ENCODE assay signal across 12 cellular contexts in genomic region chr5:6717247-6717646, GRCh38. TPM values are rescaled to one million over a fixed set of nuclear protein-coding genes. Genes with fewer than 3 reads are reported as not detected.
DNase-seq lines count a peak whose midpoint lies in the region; ATAC-seq, FAIRE-seq and TF ChIP-seq lines count a peak whose summit lies in the region.
"Had no signal": no experiment of that assay in that cellular context is flagged by ENCODE, and none has a peak within 500 bp of the region (broad histone marks: within the 10 kb centered on the region; RNA-seq: fewer than 3 reads in every experiment).

No MANE protein-coding gene starts in this region.

- H2AFZ ChIP-seq in PC-9 (no peak overlapping the region), endothelial cell of umbilical vein (ENCODE audit: low read depth, low read length) (no peak overlapping the region)

- H3K9me3 Mint-ChIP-seq in activated CD4-positive, alpha-beta memory T cell treated with anti-CD3 and anti-CD28 coated beads, Interleukin-2, amount 10 ng/mL, durations not matched to agents 7 days and 5 days, result no peaks in the 10 kb centered on the region
- no peaks in the 10 kb centered on the region for H3K9me3 Mint-ChIP-seq in activated CD4-positive, alpha-beta memory T cell treated with anti-CD3 and anti-CD28 coated beads for 36 hours
- H3K9me3 Mint-ChIP-seq in glutamatergic neuron (ENCODE audit: unreplicated experiment), result peaks cover 5% of the 10 kb centered on the region

- H3K27ac ChIP-seq in PC-9, result no peak overlapping the region
- no peak overlapping the region for H3K27ac ChIP-seq in endothelial cell of umbilical vein (ENCODE audit: insufficient read depth, low read depth, low read length)
- no peak overlapping the region for H3K27ac ChIP-seq in pancreas

- no peaks in the 10 kb centered on the region for H3K9me1 ChIP-seq in endothelial cell of umbilical vein (replicated peaks; ENCODE audit: control insufficient read depth, extremely low read depth, insufficient read depth, low read length)

- H3K36me3 ChIP-seq in PC-9 (ENCODE audit: low read depth) (0 out of 2 replicates have a peak, but pooled peaks cover 6% of the 10 kb centered on the region), endothelial cell of umbilical vein (ENCODE audit: control insufficient read depth in 2 of 2, extremely low read depth in 1 of 2, insufficient read depth in 2 of 2, low read length in 2 of 2) (peaks cover 0 to 2% of the 10 kb centered on the region in 2 experiments), skeletal muscle satellite cell (ENCODE audit: insufficient read depth, low read length) (peaks cover 8% of the 10 kb centered on the region), pancreas (no peaks in the 10 kb centered on the region)

- H3K4me3 ChIP-seq in PC-9 (peak overlapping the region; percentile 84; the same call in 1 of the 2 replicates), endothelial cell of umbilical vein (replicated peaks in 1 of 3; ENCODE audit: insufficient read depth in 1 of 3, low read depth in 1 of 3, low read length in 3 of 3) (no peak overlapping the region), skeletal muscle satellite cell (ENCODE audit: low read length) (peak overlapping the region; percentile 70), pancreas (no peak overlapping the region)

- no peak for TF ChIP-seq CTCF in PC-9 (conservative IDR thresholded peaks at IDR 0.05)
- TF ChIP-seq CTCF in endothelial cell of umbilical vein (IDR thresholded peaks at IDR 0.05; ENCODE audit: extremely low read depth in 1 of 2, insufficient read depth in 1 of 2, low read depth in 1 of 2, low read length in 2 of 2), result no peak
- no peak for TF ChIP-seq CTCF in pancreas (IDR thresholded peaks at IDR 0.05)
- TF ChIP-seq CTCF in glutamatergic neuron (IDR thresholded peaks at IDR 0.05; ENCODE audit: partially characterized antibody, unreplicated experiment), result no peak

- H3K27me3 ChIP-seq in PC-9 (ENCODE audit: insufficient read depth, low read depth) (no peaks in the 10 kb centered on the region), endothelial cell of umbilical vein (ENCODE audit: control insufficient read depth in 2 of 2, insufficient read depth in 2 of 2, low read length in 2 of 2) (no peaks in the 10 kb centered on the region), skeletal muscle satellite cell (ENCODE audit: control insufficient read depth, insufficient read depth, low read length) (no peaks in the 10 kb centered on the region), pancreas (no peaks in the 10 kb centered on the region)

- H3K9me3 ChIP-seq in PC-9 (ENCODE audit: insufficient read depth, low read depth) (no peaks in the 10 kb centered on the region), endothelial cell of umbilical vein (replicated peaks; ENCODE audit: control insufficient read depth, insufficient read depth, low read length) (no peaks in the 10 kb centered on the region), skeletal muscle satellite cell (replicated peaks; ENCODE audit: low read length) (no peaks in the 10 kb centered on the region), pancreas (no peaks in the 10 kb centered on the region)

- CTCF ChIA-PET in activated CD4-positive, alpha-beta memory T cell treated with anti-CD3 and anti-CD28 coated beads, Interleukin-2, amount 10 ng/mL, durations not matched to agents 7 days and 5 days (lab: Charles Lee), result no interaction called here
- CTCF ChIA-PET in activated CD4-positive, alpha-beta memory T cell treated with anti-CD3 and anti-CD28 coated beads for 36 hours (lab: Charles Lee), result interaction anchor here (0.9 to 1.0 kb wide), 2 partner anchors 11 to 28 kb away, joined by 3 read pairs; no protein-coding TSS in a partner anchor
- CTCF ChIA-PET in PC-9 (lab: Charles Lee), result no interaction called here
- CTCF ChIA-PET in endothelial cell of umbilical vein (lab: Charles Lee), result interaction anchor here (0.9 to 1.7 kb wide), 5 partner anchors 11 to 28 kb away, joined by 3 to 6 read pairs (median 4); no protein-coding TSS in a partner anchor

- H3K4me1 ChIP-seq in PC-9 (replicated peaks; ENCODE audit: insufficient read depth), result peaks cover 24% of the 10 kb centered on the region
- peaks cover 35% of the 10 kb centered on the region for H3K4me1 ChIP-seq in endothelial cell of umbilical vein (ENCODE audit: control insufficient read depth, extremely low read depth, insufficient read depth, low read length)
- peaks cover 58% of the 10 kb centered on the region for H3K4me1 ChIP-seq in skeletal muscle satellite cell (ENCODE audit: control insufficient read depth, insufficient read depth, low read length)
- H3K4me1 ChIP-seq in pancreas, result peaks cover 14 to 32% (median 14%) of the 10 kb centered on the region in 3 donors

- dilution Hi-C loops in endothelial cell of umbilical vein (cut with MboI; ENCODE audit: extremely low pct_ligation_motif_present, low sequenced_read_pairs), result no loop called here

- no peak for TF ChIP-seq POLR2A in endothelial cell of umbilical vein (IDR thresholded peaks at IDR 0.05; ENCODE audit: low read depth, low read length)

- peaks cover 34% of the 10 kb centered on the region for H3K36me3 Mint-ChIP-seq in activated CD4-positive, alpha-beta memory T cell treated with anti-CD3 and anti-CD28 coated beads, Interleukin-2, amount 10 ng/mL, durations not matched to agents 7 days and 5 days (ENCODE audit: low read depth)
- H3K36me3 Mint-ChIP-seq in activated CD4-positive, alpha-beta memory T cell treated with anti-CD3 and anti-CD28 coated beads for 36 hours, result peaks cover 19% of the 10 kb centered on the region
- H3K36me3 Mint-ChIP-seq in glutamatergic neuron (ENCODE audit: unreplicated experiment), result no peaks in the 10 kb centered on the region

- H3K4me2 ChIP-seq in PC-9 (peak overlapping the region; percentile 95), endothelial cell of umbilical vein (ENCODE audit: insufficient read depth, low read length) (peak overlapping the region; percentile 89), skeletal muscle satellite cell (ENCODE audit: low read length) (peak overlapping the region; percentile 92)

- POLR2A ChIA-PET in activated CD4-positive, alpha-beta memory T cell treated with anti-CD3 and anti-CD28 coated beads, Interleukin-2, amount 10 ng/mL, durations not matched to agents 7 days and 5 days (lab: Charles Lee), result interaction anchor here (0.8 to 2.0 kb wide), 3 partner anchors 12 to 84 kb away, joined by 4 to 13 read pairs (median 7); partner anchors contain the start of genes NSUN2 and SRD5A1
- POLR2A ChIA-PET in activated CD4-positive, alpha-beta memory T cell treated with anti-CD3 and anti-CD28 coated beads for 36 hours (lab: Charles Lee), result interaction anchor here (1.0 kb wide), 1 partner anchor 84 kb away, joined by 3 read pairs; the partner anchor contains the start of genes NSUN2 and SRD5A1
- POLR2A ChIA-PET in PC-9 (lab: Charles Lee; ENCODE audit: unreplicated experiment) (no interaction called here), endothelial cell of umbilical vein (lab: Charles Lee) (no interaction called here)

- H3K4me1 Mint-ChIP-seq in activated CD4-positive, alpha-beta memory T cell treated with anti-CD3 and anti-CD28 coated beads, Interleukin-2, amount 10 ng/mL, durations not matched to agents 7 days and 5 days, result peaks cover 64% of the 10 kb centered on the region
- H3K4me1 Mint-ChIP-seq in activated CD4-positive, alpha-beta memory T cell treated with anti-CD3 and anti-CD28 coated beads for 36 hours (ENCODE audit: low read depth), result peaks cover 63% of the 10 kb centered on the region
- H3K4me1 Mint-ChIP-seq in glutamatergic neuron (ENCODE audit: low read depth, unreplicated experiment), result peaks cover 23% of the 10 kb centered on the region

- H3K27ac Mint-ChIP-seq in activated CD4-positive, alpha-beta memory T cell treated with anti-CD3 and anti-CD28 coated beads, Interleukin-2, amount 10 ng/mL, durations not matched to agents 7 days and 5 days, result peak overlapping the region; percentile 16
- no peak overlapping the region for H3K27ac Mint-ChIP-seq in activated CD4-positive, alpha-beta memory T cell treated with anti-CD3 and anti-CD28 coated beads for 36 hours
- H3K27ac Mint-ChIP-seq in glutamatergic neuron (ENCODE audit: unreplicated experiment), result no peak overlapping the region

- no peak overlapping the region for H3K4me3 Mint-ChIP-seq in activated CD4-positive, alpha-beta memory T cell treated with anti-CD3 and anti-CD28 coated beads, Interleukin-2, amount 10 ng/mL, durations not matched to agents 7 days and 5 days
- no peak overlapping the region for H3K4me3 Mint-ChIP-seq in activated CD4-positive, alpha-beta memory T cell treated with anti-CD3 and anti-CD28 coated beads for 36 hours
- no peak overlapping the region for H3K4me3 Mint-ChIP-seq in glutamatergic neuron (ENCODE audit: unreplicated experiment)

- no peak for ATAC-seq in pancreas

- H3F3A ChIP-seq in PC-9 (ENCODE audit: insufficient read depth, low read depth), result peaks cover 5% of the 10 kb centered on the region

- intact Hi-C loops in activated CD4-positive, alpha-beta memory T cell treated with anti-CD3 and anti-CD28 coated beads for 36 hours (cut with micrococcal nuclease), result no loop called here
- intact Hi-C loops in PC-9 (cut with micrococcal nuclease; ENCODE audit: unreplicated experiment) (no loop called here), endothelial cell of umbilical vein (cut with micrococcal nuclease) (no loop called here), pancreas (cut with DNase I) (loop anchor here in 1 of 3 donors (10.0 kb wide), 1 partner anchor 82 kb away; the partner anchor contains the start of genes NSUN2 and SRD5A1)

- H3K27me3 Mint-ChIP-seq in activated CD4-positive, alpha-beta memory T cell treated with anti-CD3 and anti-CD28 coated beads, Interleukin-2, amount 10 ng/mL, durations not matched to agents 7 days and 5 days, result no peaks in the 10 kb centered on the region
- no peaks in the 10 kb centered on the region for H3K27me3 Mint-ChIP-seq in activated CD4-positive, alpha-beta memory T cell treated with anti-CD3 and anti-CD28 coated beads for 36 hours
- peaks cover 5% of the 10 kb centered on the region for H3K27me3 Mint-ChIP-seq in glutamatergic neuron (ENCODE audit: unreplicated experiment)

- H3K79me2 ChIP-seq in PC-9 (ENCODE audit: low read depth) (peaks cover 78% of the 10 kb centered on the region), endothelial cell of umbilical vein (ENCODE audit: control insufficient read depth, insufficient read depth, low read length) (peaks cover 81% of the 10 kb centered on the region)

- BruUV-seq in PC-9 (replicated peaks; lab: Mats Ljungman, UMichigan) (no TSS peak), endothelial cell of umbilical vein (replicated peaks; lab: Mats Ljungman, UMichigan) (no TSS peak)

- H3K9me2 ChIP-seq in PC-9 (ENCODE audit: insufficient read depth), result no peaks in the 10 kb centered on the region

- FAIRE-seq in endothelial cell of umbilical vein (lab: Jason Lieb, UNC) (no peak), pancreas (lab: Jason Lieb, UNC) (no peak)
- FAIRE-seq: frontal cortex had no signal

- no peak overlapping the region for H3K9ac ChIP-seq in endothelial cell of umbilical vein (replicated peaks; ENCODE audit: extremely low read depth, insufficient read depth, low read length)
- H3K9ac ChIP-seq in skeletal muscle satellite cell (ENCODE audit: low read depth, low read length), result no peak overlapping the region

- peaks cover 74% of the 10 kb centered on the region for H4K20me1 ChIP-seq in PC-9 (ENCODE audit: insufficient read depth)
- H4K20me1 ChIP-seq in endothelial cell of umbilical vein (replicated peaks; ENCODE audit: control insufficient read depth, extremely low read depth, insufficient read depth, low read length), result peaks cover 7% of the 10 kb centered on the region

- DNase-seq in activated CD4-positive, alpha-beta memory T cell treated with anti-CD3 and anti-CD28 coated beads, Interleukin-2, amount 10 ng/mL, durations not matched to agents 7 days and 5 days, result no peak
- no peak for DNase-seq in activated CD4-positive, alpha-beta memory T cell treated with anti-CD3 and anti-CD28 coated beads for 36 hours
- no peak for DNase-seq in PC-9
- DNase-seq in endothelial cell of umbilical vein (ENCODE audit: low read depth, low spot score), result no peak
- DNase-seq in pancreas, result no peak
- no peak for DNase-seq in NCI-H446 (lab: John Stamatoyannopoulos, UW)
- DNase-seq in glutamatergic neuron, result no peak
- DNase-seq: dermis blood vessel endothelial cell, NCI-H2081, SW 1271 had no signal

RNA-seq across cellular contexts. Expression of gene TENT4A, which starts 4.0 kb away (rescaled TPM):
- 10 to 100 TPM; 34.3 to 36.6 TPM for total RNA-seq in activated CD4-positive, alpha-beta memory T cell treated with anti-CD3 and anti-CD28 coated beads, Interleukin-2, amount 10 ng/mL, durations not matched to agents 7 days and 5 days
- 10 to 100 TPM; 26.6 to 29.2 TPM for total RNA-seq in activated CD4-positive, alpha-beta memory T cell treated with anti-CD3 and anti-CD28 coated beads for 36 hours
- 72.8 and 84.8 TPM in 2 replicates for total RNA-seq in PC-9 (2021)
- 33.5 and 35.4 TPM in 2 replicates for total RNA-seq in endothelial cell of umbilical vein
- 9.7 and 10.2 TPM in 2 replicates for polyA plus RNA-seq in endothelial cell of umbilical vein
- 6.0 and 6.7 TPM in 2 replicates for polyA plus RNA-seq in endothelial cell of umbilical vein (2011; cell fraction: cytosol; rRNA removed)
- 67.8 and 80.5 TPM in 2 replicates for polyA plus RNA-seq in endothelial cell of umbilical vein (2011; cell fraction: nucleus; rRNA removed)
- 14.8 and 15.8 TPM in 2 replicates for polyA plus RNA-seq in endothelial cell of umbilical vein (2012)
- 17.9 and 28.2 TPM in 2 replicates for polyA minus RNA-seq in endothelial cell of umbilical vein
- 21.2 TPM for polyA minus RNA-seq in endothelial cell of umbilical vein (2011; cell fraction: cytosol; rRNA and poly(A)+ RNA removed)
- 36.3 and 48.9 TPM in 2 replicates for polyA minus RNA-seq in endothelial cell of umbilical vein (2011; cell fraction: nucleus; rRNA and poly(A)+ RNA removed)
- total RNA-seq in skeletal muscle satellite cell (2012; rRNA removed), result 14.6 and 16.5 TPM in 2 replicates
- 10 to 100 TPM in 1 of 6 donors, 1 to 10 TPM in 5; 7.0 to 13.5 (median 8.5) TPM for total RNA-seq in pancreas
- 10 to 100 TPM in 1 of 2 donors, 1 to 10 TPM in 1; 8.3 to 13.6 TPM for polyA plus RNA-seq in pancreas
- 23.7 TPM for total RNA-seq in glutamatergic neuron (ENCODE audit: unreplicated experiment)

Comparison
In these comparisons a context has a peak if more than half of its experiments do, and no peak if none do; other contexts are left out.
1. CTCF ChIA-PET loops: an anchor here in activated CD4-positive, alpha-beta memory T cell treated with anti-CD3 and anti-CD28 coated beads for 36 hours (0.9 to 1.0 kb wide) and endothelial cell of umbilical vein (0.9 to 1.7 kb wide); none called in activated CD4-positive, alpha-beta memory T cell treated with anti-CD3 and anti-CD28 coated beads, Interleukin-2, amount 10 ng/mL, durations not matched to agents 7 days and 5 days and PC-9.
2. H3K4me3 ChIP-seq: peak in PC-9 (single experiment) and skeletal muscle satellite cell (single experiment); none in endothelial cell of umbilical vein (0 of 3) and pancreas (0 of 4).
3. POLR2A ChIA-PET loops: an anchor here in activated CD4-positive, alpha-beta memory T cell treated with anti-CD3 and anti-CD28 coated beads, Interleukin-2, amount 10 ng/mL, durations not matched to agents 7 days and 5 days (0.8 to 2.0 kb wide) and activated CD4-positive, alpha-beta memory T cell treated with anti-CD3 and anti-CD28 coated beads for 36 hours (1.0 kb wide); none called in PC-9 and endothelial cell of umbilical vein.
4. Peak in every context shown above with its lines, with median percentiles within 50 percentile points of each other: H3K4me2 ChIP-seq.